ENCODE assay signal across 18 cellular contexts in the genomic region with DNA sequence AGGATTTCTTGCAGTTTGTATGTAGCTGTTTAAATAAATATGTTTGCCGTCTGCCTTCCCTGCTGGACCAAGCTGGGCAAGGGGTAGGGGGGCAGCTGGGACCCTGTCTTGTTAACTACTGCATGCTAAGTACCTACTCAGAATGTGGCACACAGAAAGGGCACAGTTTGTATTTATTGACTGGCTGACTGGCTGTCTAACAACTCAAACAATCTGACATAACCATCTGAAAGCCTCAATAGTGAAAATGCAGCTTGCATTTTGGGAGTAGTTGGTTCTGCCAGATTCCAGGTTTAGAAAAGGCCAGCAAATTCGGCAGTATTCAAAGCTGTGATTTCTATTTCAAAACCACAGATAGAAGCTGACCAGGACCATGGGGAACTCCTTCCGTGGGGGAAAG. TPM values are rescaled to one million over a fixed set of nuclear protein-coding genes. Genes with fewer than 3 reads are reported as not detected.
A peak's percentile ranks its signal among the peaks of the same experiment; 100 is the strongest.
DNase-seq lines count a peak whose midpoint lies in the region; ATAC-seq, FAIRE-seq and TF ChIP-seq lines count a peak whose summit lies in the region.
"Had no signal": no experiment of that assay in that cellular context is flagged by ENCODE, and none has a peak within 500 bp of the region (broad histone marks: within the 10 kb centered on the region; RNA-seq: fewer than 3 reads in every experiment).

No MANE protein-coding gene starts in this region.

- no peak for TF ChIP-seq CTCF in liver (IDR thresholded peaks at IDR 0.05; ENCODE audit: low read depth, low read length, missing input control)
- TF ChIP-seq CTCF in HepG2 (CRISPR knock-in tag; IDR thresholded peaks at IDR 0.05): no peak
- no peak for TF ChIP-seq CTCF in PC-9 (conservative IDR thresholded peaks at IDR 0.05)

- peak in 1 of 2 donors; percentile 15 for TF ChIP-seq RAD21 in liver (IDR thresholded peaks at IDR 0.05)
- no peak for TF ChIP-seq RAD21 in HepG2 (CRISPR knock-in tag; IDR thresholded peaks at IDR 0.05)

- no peaks in the 10 kb centered on the region for H3K79me1 ChIP-seq in neuronal stem cell (ENCODE audit: low read depth, low read length)

- H2BK120ac ChIP-seq in neuronal stem cell (ENCODE audit: low read depth, low read length): no peak overlapping the region

- H3K9ac ChIP-seq in liver (ENCODE audit: low read depth in 1 of 2, low read length in 2 of 2): no peak overlapping the region
- H3K9ac ChIP-seq in HepG2 (ENCODE audit: insufficient read depth, low read depth, low read length): no peak overlapping the region
- peak overlapping the region; percentile 46 for H3K9ac ChIP-seq in neuronal stem cell (ENCODE audit: low read depth, low read length, poor library complexity)

- H3K4me3 ChIP-seq in liver (ENCODE audit: low read depth in 1 of 3, low read length in 3 of 3) (no peak overlapping the region), HepG2 (replicated peaks in 1 of 3; ENCODE audit: insufficient read depth in 1 of 3, low read depth in 2 of 3, low read length in 3 of 3) (no peak overlapping the region), neuronal stem cell (ENCODE audit: low read length in 2 of 2) (no peak overlapping the region), PC-9 (no peak overlapping the region)

- no peak for DNase-seq in HepG2 (ENCODE audit: low spot score)
- DNase-seq in left lobe of liver (ENCODE audit: low spot score): no peak
- no peak for DNase-seq in neuronal stem cell (ENCODE audit: low spot score)
- DNase-seq in occipital lobe (lab: John Stamatoyannopoulos, UW): no peak
- no peak for DNase-seq in PC-9
- DNase-seq: CD8-positive, alpha-beta T cell; COR-L47; DMS153; DND-41; GDM1; H7 had no signal

- H3K79me2 ChIP-seq in HepG2 (ENCODE audit: insufficient read depth, low read length) (no peaks in the 10 kb centered on the region), PC-9 (ENCODE audit: low read depth) (no peaks in the 10 kb centered on the region)

- H3K27ac ChIP-seq in liver (ENCODE audit: low read depth in 1 of 2, low read length in 2 of 2) (peak overlapping the region in 1 of 2 donors; percentile 44), HepG2 (ENCODE audit: extremely low read length, insufficient read depth, low read length) (no peak overlapping the region), neuronal stem cell (replicated peaks; ENCODE audit: low read length) (no peak overlapping the region), PC-9 (no peak overlapping the region)
- H3K27ac ChIP-seq: 22Rv1 had no signal

- no peak overlapping the region for H2BK5ac ChIP-seq in neuronal stem cell (ENCODE audit: low read length)

- BruUV-seq in HepG2 (replicated peaks; lab: Mats Ljungman, UMichigan): no TSS peak
- BruUV-seq in PC-9 (replicated peaks; lab: Mats Ljungman, UMichigan): no TSS peak

- intact Hi-C loops in HepG2 (cut with micrococcal nuclease; ENCODE audit: unreplicated experiment) (no loop called here), PC-9 (cut with micrococcal nuclease; ENCODE audit: unreplicated experiment) (no loop called here)

- H3F3A ChIP-seq in PC-9 (ENCODE audit: insufficient read depth, low read depth): no peaks in the 10 kb centered on the region

- H4K91ac ChIP-seq in neuronal stem cell (ENCODE audit: low read depth, low read length, poor library complexity): no peak overlapping the region

- TF ChIP-seq POLR2A in HepG2 (IDR thresholded peaks at IDR 0.05; ENCODE audit: insufficient read depth in 1 of 2, low read depth in 2 of 2, low read length in 2 of 2): no peak

- H2AK5ac ChIP-seq in neuronal stem cell (ENCODE audit: low read depth, low read length): no peak overlapping the region

- no peak for FAIRE-seq in HepG2 (lab: Jason Lieb, UNC)
- FAIRE-seq: D721Med, GM12892 had no signal

- H3K4ac ChIP-seq in neuronal stem cell (ENCODE audit: low read length): no peak overlapping the region

- H2BK12ac ChIP-seq in neuronal stem cell (ENCODE audit: low read length): no peak overlapping the region

- no peaks in the 10 kb centered on the region for H3K27me3 ChIP-seq in liver (ENCODE audit: control insufficient read depth in 4 of 4, insufficient read depth in 4 of 4, low read length in 3 of 4)
- no peaks in the 10 kb centered on the region; a peak in 1 of 5 replicates for H3K27me3 ChIP-seq in HepG2 (ENCODE audit: control insufficient read depth in 1 of 2, insufficient read depth in 2 of 2, low read length in 2 of 2)
- H3K27me3 ChIP-seq in neuronal stem cell (ENCODE audit: control insufficient read depth in 3 of 3, insufficient read depth in 3 of 3, low read depth in 1 of 3, low read length in 3 of 3): no peaks in the 10 kb centered on the region
- no peaks in the 10 kb centered on the region for H3K27me3 ChIP-seq in PC-9 (ENCODE audit: insufficient read depth, low read depth)

- POLR2A ChIA-PET in HepG2 (lab: Yijun Ruan, JAX): no interaction called here
- POLR2A ChIA-PET in PC-9 (lab: Charles Lee; ENCODE audit: unreplicated experiment): no interaction called here

- H2AFZ ChIP-seq in HepG2 (ENCODE audit: low read length) (no peak overlapping the region), neuronal stem cell (ENCODE audit: low read length) (peak overlapping the region; percentile 54), PC-9 (no peak overlapping the region)

- H3K36me3 ChIP-seq in liver (ENCODE audit: control insufficient read depth in 4 of 4, insufficient read depth in 3 of 4, low read depth in 1 of 4, low read length in 3 of 4) (no peaks in the 10 kb centered on the region), HepG2 (replicated peaks in 1 of 2; ENCODE audit: control insufficient read depth in 1 of 2, insufficient read depth in 2 of 2, low read length in 2 of 2) (no peaks in the 10 kb centered on the region), neuronal stem cell (replicated peaks in 1 of 2; ENCODE audit: control insufficient read depth in 2 of 2, insufficient read depth in 2 of 2, low read length in 2 of 2) (peaks cover 0 to 2% of the 10 kb centered on the region in 2 donors), PC-9 (ENCODE audit: low read depth) (no peaks in the 10 kb centered on the region)

- no peaks in the 10 kb centered on the region for H3K9me3 ChIP-seq in liver (ENCODE audit: control insufficient read depth in 4 of 4, low read length in 3 of 4)
- H3K9me3 ChIP-seq in HepG2 (ENCODE audit: low read length): no peaks in the 10 kb centered on the region
- peaks cover 0 to 4% of the 10 kb centered on the region in 2 donors for H3K9me3 ChIP-seq in neuronal stem cell (replicated peaks in 1 of 2; ENCODE audit: control insufficient read depth in 2 of 2, insufficient read depth in 1 of 2, low read depth in 1 of 2, low read length in 2 of 2)
- H3K9me3 ChIP-seq in PC-9 (ENCODE audit: insufficient read depth, low read depth): no peaks in the 10 kb centered on the region

- H3K14ac ChIP-seq in neuronal stem cell (ENCODE audit: low read length): no peak overlapping the region

- TF ChIP-seq EP300 in HepG2 (IDR thresholded peaks at IDR 0.05; ENCODE audit: low read depth in 2 of 2, low read length in 2 of 2): no peak
- no peak for TF ChIP-seq EP300 in HepG2 (CRISPR knock-in tag; IDR thresholded peaks at IDR 0.05; ENCODE audit: borderline replicate concordance)

- 34% methylated on average over 3 of the region's 3 CpGs for WGBS in liver
- 5% methylated on average over 3 of the region's 3 CpGs for WGBS in HepG2 (ENCODE audit: low lambda C conversion rate)
- no CpG with 5 or more reads among the region's 3 CpGs for WGBS in neuronal stem cell (ENCODE audit: extremely low coverage in 2 of 2, insufficient read length in 2 of 2, insufficient replicate concordance in 1 of 2), 2 donors

- H4K20me1 ChIP-seq in HepG2 (ENCODE audit: insufficient read depth, low read length) (no peaks in the 10 kb centered on the region), PC-9 (ENCODE audit: insufficient read depth) (no peaks in the 10 kb centered on the region)

- in situ Hi-C loops in HepG2 (cut with HindIII; ENCODE audit: extremely low pct_ligation_motif_present, low pct_unique_long_range_greater_than_20kb): no loop called here

- ATAC-seq in HepG2: no peak
- ATAC-seq in left lobe of liver: peak; percentile 86
- no peak for ATAC-seq in GM19455 (IDR thresholded peaks at IDR 0.05; ENCODE audit: unreplicated experiment)
- no peak for ATAC-seq in HG03108 (IDR thresholded peaks at IDR 0.05; ENCODE audit: unreplicated experiment)
- ATAC-seq: CD8-positive, alpha-beta T cell had no signal

- H3K4me2 ChIP-seq in HepG2 (ENCODE audit: low read depth, low read length): no peak overlapping the region
- H3K4me2 ChIP-seq in neuronal stem cell (ENCODE audit: insufficient read depth, low read length, poor library complexity, severe bottlenecking): no peak overlapping the region
- H3K4me2 ChIP-seq in PC-9: no peak overlapping the region

- H3K23ac ChIP-seq in neuronal stem cell (ENCODE audit: low read depth, low read length, poor library complexity): no peak overlapping the region

- no peak overlapping the region for H3K18ac ChIP-seq in neuronal stem cell (ENCODE audit: low read length)

- H4K8ac ChIP-seq in neuronal stem cell (ENCODE audit: low read depth, low read length): no peak overlapping the region

- no peak overlapping the region for H2BK15ac ChIP-seq in neuronal stem cell (ENCODE audit: low read length)

- no peaks in the 10 kb centered on the region for H3K9me2 ChIP-seq in PC-9 (ENCODE audit: insufficient read depth)

- H3K4me1 ChIP-seq in liver (ENCODE audit: control insufficient read depth in 4 of 4, insufficient read depth in 4 of 4, low read length in 3 of 4) (peaks cover 9 to 31% (median 26%) of the 10 kb centered on the region in 4 donors), HepG2 (ENCODE audit: insufficient read depth, low read length) (peaks cover 17% of the 10 kb centered on the region), neuronal stem cell (ENCODE audit: control insufficient read depth in 2 of 2, insufficient read depth in 1 of 2, low read depth in 1 of 2, low read length in 2 of 2) (peaks cover 0 to 10% of the 10 kb centered on the region in 2 donors), PC-9 (replicated peaks; ENCODE audit: insufficient read depth) (peaks cover 22% of the 10 kb centered on the region)

- CTCF ChIA-PET in HepG2 (lab: Yijun Ruan, JAX; ENCODE audit: low intra/inter-chr PET ratio, low total read pairs) (no interaction called here), PC-9 (lab: Charles Lee) (no interaction called here)

RNA-seq across cellular contexts. Expression of a gene that starts 16.6 kb away (rescaled TPM):
- total RNA-seq in liver (10 to 100 TPM; 18.1 to 68.8 TPM), HepG2 (2016; rRNA removed; fragmentation: Illumina TruSeq; extraction: Trizol) (25.3 and 26.0 TPM in 2 replicates), left lobe of liver (28.3 TPM), occipital lobe (49.4 TPM), PC-9 (2021) (23.3 and 24.1 TPM in 2 replicates)
- polyA plus RNA-seq in liver (1 to 10 TPM; 9.6 to 9.9 TPM), HepG2 (2011; rRNA removed) (22.2 and 24.6 TPM in 2 replicates)
- total RNA-seq in HepG2 (2016; cell fraction: cytosol; rRNA removed; fragmentation: Illumina TruSeq; extraction: Trizol; ENCODE audit: low read depth): 19.7 and 22.4 TPM in 2 replicates
- 20.3 and 24.5 TPM in 2 replicates for total RNA-seq in HepG2 (2016; cell fraction: insoluble cytoplasmic fraction; rRNA removed; fragmentation: Illumina TruSeq; extraction: Trizol)
- total RNA-seq in HepG2 (2016; cell fraction: membrane; rRNA removed; fragmentation: Illumina TruSeq; extraction: Trizol): 13.5 and 15.2 TPM in 2 replicates
- total RNA-seq in HepG2 (2016; cell fraction: nucleus; rRNA removed; fragmentation: Illumina TruSeq; extraction: Trizol): 38.6 and 46.5 TPM in 2 replicates
- polyA plus RNA-seq in HepG2 (2011; cell fraction: cytosol; rRNA removed): 16.2 and 18.5 TPM in 2 replicates
- polyA plus RNA-seq in HepG2 (2011; cell fraction: nucleus; rRNA removed): 39.9 and 44.0 TPM in 2 replicates
- 22.8 and 24.7 TPM in 2 replicates for polyA plus RNA-seq in HepG2 (2012)
- 0.42 and 0.67 TPM in 2 replicates for polyA plus RNA-seq in HepG2 (2016; cell fraction: cytosol; fragmentation: Illumina TruSeq; extraction: Trizol; ENCODE audit: low read depth)
- polyA plus RNA-seq in HepG2 (2016; cell fraction: insoluble cytoplasmic fraction; fragmentation: Illumina TruSeq; extraction: Trizol; ENCODE audit: low read depth): 12.8 and 14.8 TPM in 2 replicates
- polyA plus RNA-seq in HepG2 (2016; cell fraction: membrane; fragmentation: Illumina TruSeq; extraction: Trizol; ENCODE audit: low read depth): 1.3 and 1.8 TPM in 2 replicates
- 24.7 and 30.8 TPM in 2 replicates for polyA plus RNA-seq in HepG2 (2016; cell fraction: nucleus; fragmentation: Illumina TruSeq; extraction: Trizol; ENCODE audit: insufficient read depth, low read depth)
- polyA minus RNA-seq in HepG2 (2011; rRNA and poly(A)+ RNA removed; ENCODE audit: low replicate concordance): 5.0 and 41.6 TPM in 2 replicates
- 24.9 and 26.3 TPM in 2 replicates for polyA minus RNA-seq in HepG2 (2011; cell fraction: cytosol; rRNA and poly(A)+ RNA removed)
- 140 and 147 TPM in 2 replicates for polyA minus RNA-seq in HepG2 (2011; cell fraction: nucleus; rRNA and poly(A)+ RNA removed)
- polyA plus RNA-seq in neuronal stem cell (2013, experiment 1 of 2): 17.7 TPM
- polyA plus RNA-seq in neuronal stem cell (2013, experiment 2 of 2): 18.1 TPM
- total RNA-seq: CD8-positive, alpha-beta T cell had no signal
- polyA plus RNA-seq: CD14-positive monocyte had no signal
